27 cellular contexts compared by ENCODE assay signal in genomic region chr10:18087398-18087797, GRCh38. TPM values are rescaled to one million over a fixed set of nuclear protein-coding genes. Genes with fewer than 3 reads are reported as not detected.
A peak's percentile ranks its signal among the peaks of the same experiment; 100 is the strongest.
DNase-seq lines count a peak whose midpoint lies in the region; ATAC-seq, FAIRE-seq and TF ChIP-seq lines count a peak whose summit lies in the region.
"Had no signal": no experiment of that assay in that cellular context is flagged by ENCODE, and none has a peak within 500 bp of the region (broad histone marks: within the 10 kb centered on the region; RNA-seq: fewer than 3 reads in every experiment).

No MANE protein-coding gene starts in this region.

- H3K4me1 Mint-ChIP-seq in osteocyte (ENCODE audit: unreplicated experiment) = no peaks in the 10 kb centered on the region
- H3K4me1 Mint-ChIP-seq: activated naive CD8-positive, alpha-beta T cell treated with anti-CD3 and anti-CD28 coated beads, Interleukin-2, amount 50 U/mL, for 24 hours had no signal

- H2AFZ ChIP-seq in OCI-LY7 (ENCODE audit: low read length) = no peak overlapping the region

- H3K36me3 ChIP-seq in heart left ventricle (no peaks in the 10 kb centered on the region), muscle layer of colon (ENCODE audit: insufficient read depth, low read length) (no peaks in the 10 kb centered on the region), OCI-LY7 (ENCODE audit: insufficient read depth, low read length) (no peaks in the 10 kb centered on the region)

- H3K4me3 ChIP-seq in heart left ventricle (no peak overlapping the region), muscle layer of colon (ENCODE audit: low read depth in 1 of 2, low read length in 2 of 2) (no peak overlapping the region), OCI-LY7 (ENCODE audit: low read depth, low read length, poor library complexity, severe bottlenecking) (no peak overlapping the region)
- H3K4me3 ChIP-seq: body of pancreas had no signal

- H3K36me3 Mint-ChIP-seq in osteocyte (ENCODE audit: unreplicated experiment) = no peaks in the 10 kb centered on the region
- H3K36me3 Mint-ChIP-seq: natural killer cell treated with Interleukin-12 subunit alpha and Interleukin-12 subunit beta and Interleukin-15 and Interleukin-18, amount 100 ng/mL, for 72 hours; type B pancreatic cell had no signal

- H3K27me3 ChIP-seq in heart left ventricle (no peaks in the 10 kb centered on the region), muscle layer of colon (ENCODE audit: control insufficient read depth in 1 of 2, insufficient read depth in 2 of 2, low read length in 2 of 2) (no peaks in the 10 kb centered on the region)
- H3K27me3 ChIP-seq: body of pancreas had no signal

- DNase-seq in heart left ventricle (peak in 1 of 5 donors; percentile 7), cardiac septum (ENCODE audit: low spot score) (no peak), fibroblast of peridontal ligament (ENCODE audit: extremely low read depth) (peak; percentile 57), osteocyte (ENCODE audit: extremely low spot score, unreplicated experiment) (no peak), OCI-LY7 (ENCODE audit: low spot score) (no peak), H54 (ENCODE audit: insufficient read length, low spot score) (no peak)
- DNase-seq: activated CD4-positive, alpha-beta T cell treated with anti-CD3 and anti-CD28 coated beads for 4 hours; activated CD8-positive, alpha-beta memory T cell treated with anti-CD3 and anti-CD28 coated beads for 24 hours; activated gamma-delta T cell treated with Interleukin-2 at 50 U/mL for 16 hours; activated naive CD8-positive, alpha-beta T cell treated with anti-CD3 and anti-CD28 coated beads, Interleukin-2, amount 50 U/mL, for 24 hours; activated T-cell treated with anti-CD3 and anti-CD28 coated beads, Interleukin-2, amount 50 U/mL, for 1 hour; body of pancreas; DMS79; effector memory CD4-positive, alpha-beta T cell; erythroblast; mesendoderm; NCI-H1048; NCI-H187; NCI-H2227 treated with DMSO at 0.1 percent for 48 hours had no signal

- no peak for TF ChIP-seq CTCF in heart left ventricle (IDR thresholded peaks at IDR 0.05)
- TF ChIP-seq CTCF in osteocyte (IDR thresholded peaks at IDR 0.05) = no peak
- no peak for TF ChIP-seq CTCF in OCI-LY7 (conservative IDR thresholded peaks at IDR 0.05; ENCODE audit: low read length)

- peak overlapping the region in 2 of 12 donors; percentile 21 to 62 for H3K27ac ChIP-seq in heart left ventricle
- H3K27ac ChIP-seq in muscle layer of colon (ENCODE audit: low read depth, low read length) = peak overlapping the region; percentile 72
- no peak overlapping the region for H3K27ac ChIP-seq in OCI-LY7 (ENCODE audit: low read depth, low read length, poor library complexity, severe bottlenecking)
- H3K27ac ChIP-seq: body of pancreas, HL-60 had no signal

- peaks cover 0 to 7% (median 0%) of the 10 kb centered on the region in 12 donors for H3K4me1 ChIP-seq in heart left ventricle
- peaks cover 24% of the 10 kb centered on the region for H3K4me1 ChIP-seq in muscle layer of colon (ENCODE audit: insufficient read depth, low read length)
- no peaks in the 10 kb centered on the region for H3K4me1 ChIP-seq in OCI-LY7 (ENCODE audit: insufficient read depth, low read length, poor library complexity, severe bottlenecking)
- H3K4me1 ChIP-seq: body of pancreas had no signal

- H3K27ac Mint-ChIP-seq in osteocyte (ENCODE audit: unreplicated experiment) = no peak overlapping the region
- H3K27ac Mint-ChIP-seq: activated naive CD8-positive, alpha-beta T cell treated with anti-CD3 and anti-CD28 coated beads, Interleukin-2, amount 50 U/mL, for 24 hours; natural killer cell treated with Interleukin-12 subunit alpha and Interleukin-12 subunit beta and Interleukin-15 and Interleukin-18, amount 100 ng/mL, for 72 hours; T-helper 2 cell treated with Interferon-gamma antibody and Interleukin-4, amounts not matched to agents 5 μg/mL and 100 μg/mL, for 36 hours; type B pancreatic cell had no signal

- H4K20me1 ChIP-seq in OCI-LY7 (ENCODE audit: insufficient read depth, low read length) = no peaks in the 10 kb centered on the region

- CTCF ChIA-PET in OCI-LY7 (lab: Charles Lee; ENCODE audit: unreplicated experiment) = no interaction called here

- H3K79me2 ChIP-seq in OCI-LY7 (ENCODE audit: insufficient read depth, low read depth, low read length) = no peaks in the 10 kb centered on the region

- H3K4me2 ChIP-seq in OCI-LY7 (ENCODE audit: low read length) = no peak overlapping the region

- no peaks in the 10 kb centered on the region for H3K9me3 Mint-ChIP-seq in osteocyte (ENCODE audit: unreplicated experiment)
- H3K9me3 Mint-ChIP-seq: T-helper 2 cell treated with Interferon-gamma antibody and Interleukin-4, amounts not matched to agents 5 μg/mL and 100 μg/mL, for 36 hours; type B pancreatic cell had no signal

- H3K9me3 ChIP-seq in heart left ventricle (no peaks in the 10 kb centered on the region), muscle layer of colon (ENCODE audit: low read length) (no peaks in the 10 kb centered on the region), OCI-LY7 (ENCODE audit: low read length) (no peaks in the 10 kb centered on the region)
- H3K9me3 ChIP-seq: body of pancreas had no signal

- intact Hi-C loops in heart left ventricle (cut with DNase I) = loop anchor here in 1 of 10 donors (10.0 kb wide), 1 partner anchor 173 kb away; no protein-coding TSS in a partner anchor
- intact Hi-C loops in cardiac septum (cut with DNase I) = loop anchor here (10.0 kb wide), 1 partner anchor 173 kb away; no protein-coding TSS in a partner anchor
- intact Hi-C loops in OCI-LY7 (cut with micrococcal nuclease; ENCODE audit: unreplicated experiment) = no loop called here

- no peak for FAIRE-seq in H54 (lab: Jason Lieb, UNC)
- FAIRE-seq: A204.1 had no signal

- no TSS peak for BruUV-seq in OCI-LY7 (replicated peaks; lab: Mats Ljungman, UMichigan)

- WGBS in heart left ventricle, 4 donors = 45 to 49% (median 46%) methylated on average over 5 of the region's 5 CpGs

- POLR2A ChIA-PET in OCI-LY7 (lab: Charles Lee) = no interaction called here

- no peak overlapping the region for H3K4me3 Mint-ChIP-seq in osteocyte (ENCODE audit: unreplicated experiment)
- H3K4me3 Mint-ChIP-seq: activated naive CD8-positive, alpha-beta T cell treated with anti-CD3 and anti-CD28 coated beads, Interleukin-2, amount 50 U/mL, for 24 hours; natural killer cell treated with Interleukin-12 subunit alpha and Interleukin-12 subunit beta and Interleukin-15 and Interleukin-18, amount 100 ng/mL, for 72 hours; T-helper 2 cell treated with Interferon-gamma antibody and Interleukin-4, amounts not matched to agents 5 μg/mL and 100 μg/mL, for 36 hours; type B pancreatic cell had no signal

- no peak overlapping the region for H3K9ac ChIP-seq in muscle layer of colon (ENCODE audit: low read length)

- H3K9me2 ChIP-seq in OCI-LY7 (ENCODE audit: insufficient read depth, low read length) = no peaks in the 10 kb centered on the region

- TF ChIP-seq POLR2A in heart left ventricle (IDR thresholded peaks at IDR 0.05) (no peak), H54 (IDR thresholded peaks at IDR 0.05; ENCODE audit: low read depth, low read length) (no peak)

- H3K27me3 Mint-ChIP-seq in osteocyte (ENCODE audit: unreplicated experiment) = peaks cover 20% of the 10 kb centered on the region

- ATAC-seq in heart left ventricle (peak in 3 of 4 donors; percentile 36 to 51 (median 45)), HG03469 (IDR thresholded peaks at IDR 0.05; ENCODE audit: unreplicated experiment) (no peak)
- ATAC-seq: activated naive CD8-positive, alpha-beta T cell treated with anti-CD3 and anti-CD28 coated beads, Interleukin-2, amount 50 U/mL, for 24 hours; body of pancreas; natural killer cell treated with Interleukin-12 subunit alpha and Interleukin-12 subunit beta and Interleukin-15 and Interleukin-18, amount 100 ng/mL, for 72 hours had no signal

RNA-seq across cellular contexts. Expression of gene CACNB2, which starts 52.8 kb away (rescaled TPM):
- 10 to 100 TPM; 28.2 to 63.2 (median 35.9) TPM for total RNA-seq in heart left ventricle
- 10 to 100 TPM; 11.4 to 16.8 TPM for polyA plus RNA-seq in heart left ventricle
- 20.6 TPM for total RNA-seq in cardiac septum
- total RNA-seq in osteocyte = 0.43 TPM in 1 of 2 replicates, not detected in the other
- not detected in 2 replicates for total RNA-seq in OCI-LY7 (2014; rRNA removed; shearing (Covaris generic))
- total RNA-seq in OCI-LY7 (2022) = not detected in 2 replicates
- total RNA-seq: LHCN-M2; natural killer cell treated with Interleukin-12 subunit alpha and Interleukin-12 subunit beta and Interleukin-15 and Interleukin-18, amount 100 ng/mL, for 72 hours had no signal

Comparison
In these comparisons a context has a peak if more than half of its experiments do, and no peak if none do; other contexts are left out.
1. RNA of gene CACNB2, which starts 52.8 kb away (total RNA-seq): 28.2 to 63.2 TPM in heart left ventricle and 20.6 TPM in cardiac septum (single experiment); 0.43 TPM in osteocyte and not detected in OCI-LY7; every median in the first group is over 10 times any median in the second.